ENCODE assay signal across 26 cellular contexts in genomic region chr2:39541011-39541930, GRCh38.
DNase-seq lines count a peak whose midpoint lies in the region; ATAC-seq and TF ChIP-seq lines count a peak whose summit lies in the region.
"Had no signal": no experiment of that assay in that cellular context is flagged by ENCODE, and none has a peak within 500 bp of the region (broad histone marks: within the 10 kb centered on the region; RNA-seq: fewer than 3 reads in every experiment).

No MANE protein-coding gene starts in this region.

- H3K27ac ChIP-seq in heart left ventricle (peak overlapping the region; percentile 62 to 88 (median 81)), mesodermal cell (ENCODE audit: low read depth, low read length, severe bottlenecking) (peak overlapping the region; percentile 50)
- H3K27ac ChIP-seq: GM23248, PC-9, tibial nerve had no signal

- H3K4me1 Mint-ChIP-seq in stimulated activated naive CD8-positive, alpha-beta T cell treated with anti-CD3 and anti-CD28 coated beads, Interleukin-15, amount 100 ng/mL, for 72 hours = peaks cover 19% of the 10 kb centered on the region
- H3K4me1 Mint-ChIP-seq: CD4-positive, alpha-beta memory T cell; naive B cell had no signal

- H3K9me3 Mint-ChIP-seq in stimulated activated naive CD8-positive, alpha-beta T cell treated with anti-CD3 and anti-CD28 coated beads, Interleukin-15, amount 100 ng/mL, for 72 hours = no peaks in the 10 kb centered on the region
- H3K9me3 Mint-ChIP-seq: activated naive CD8-positive, alpha-beta T cell treated with anti-CD3 and anti-CD28 coated beads, Interleukin-2, amount 10 ng/mL, durations not matched to agents 7 days and 5 days; CD4-positive, alpha-beta memory T cell; naive B cell had no signal

- H3K27ac Mint-ChIP-seq in stimulated activated naive CD8-positive, alpha-beta T cell treated with anti-CD3 and anti-CD28 coated beads, Interleukin-15, amount 100 ng/mL, for 72 hours = no peak overlapping the region
- H3K27ac Mint-ChIP-seq: activated naive CD8-positive, alpha-beta T cell treated with anti-CD3 and anti-CD28 coated beads, Interleukin-2, amount 10 ng/mL, durations not matched to agents 7 days and 5 days; activated T-helper 2 cell treated with anti-CD3 and anti-CD28 coated beads, Interferon-gamma antibody, Interleukin-2, Interleukin-4, amounts not matched to agents 10 μg/mL and 5 μg/mL and 100 μg/mL, durations not matched to agents 14 hours and 24 hours and 36 hours; CD4-positive, alpha-beta memory T cell had no signal

- no peak for TF ChIP-seq POLR2A in heart left ventricle (IDR thresholded peaks at IDR 0.05)

- 66 to 74% (median 68%) methylated on average over 9 of the region's 9 CpGs for WGBS in heart left ventricle, 4 donors
- WGBS in mesodermal cell (ENCODE audit: insufficient coverage in 2 of 2), 2 experiments = 92 to 98% methylated on average over 7 to 8 of the region's 9 CpGs

- no peaks in the 10 kb centered on the region for H3K27me3 Mint-ChIP-seq in stimulated activated naive CD8-positive, alpha-beta T cell treated with anti-CD3 and anti-CD28 coated beads, Interleukin-15, amount 100 ng/mL, for 72 hours

- H3K27me3 ChIP-seq in heart left ventricle = no peaks in the 10 kb centered on the region
- H3K27me3 ChIP-seq: tibial nerve had no signal

- H3K4me3 ChIP-seq in heart left ventricle = no peak overlapping the region
- H3K4me3 ChIP-seq in mesodermal cell (ENCODE audit: extremely low read depth, insufficient read depth, low read length, poor library complexity, severe bottlenecking) = no peak overlapping the region
- H3K4me3 ChIP-seq: GM23248, PC-9, tibial nerve had no signal

- no peaks in the 10 kb centered on the region for H3K36me3 ChIP-seq in heart left ventricle
- H3K36me3 ChIP-seq in mesodermal cell (ENCODE audit: control insufficient read depth, insufficient read depth, low read length) = no peaks in the 10 kb centered on the region

- no peak for TF ChIP-seq CTCF in heart left ventricle (IDR thresholded peaks at IDR 0.05)

- H3K4me1 ChIP-seq in heart left ventricle (peaks cover 0 to 33% (median 17%) of the 10 kb centered on the region in 12 donors), mesodermal cell (ENCODE audit: control insufficient read depth, insufficient read depth, low read length, poor library complexity, severe bottlenecking) (peaks cover 6% of the 10 kb centered on the region)
- H3K4me1 ChIP-seq: tibial nerve had no signal

- intact Hi-C loops in heart left ventricle (cut with DNase I) = no loop called here

- no peaks in the 10 kb centered on the region for H3K9me3 ChIP-seq in heart left ventricle
- no peaks in the 10 kb centered on the region for H3K9me3 ChIP-seq in mesodermal cell (ENCODE audit: control insufficient read depth, low read length)
- H3K9me3 ChIP-seq: tibial nerve had no signal

- H3K4me3 Mint-ChIP-seq in stimulated activated naive CD8-positive, alpha-beta T cell treated with anti-CD3 and anti-CD28 coated beads, Interleukin-15, amount 100 ng/mL, for 72 hours = no peak overlapping the region
- H3K4me3 Mint-ChIP-seq: activated naive CD8-positive, alpha-beta T cell treated with anti-CD3 and anti-CD28 coated beads, Interleukin-2, amount 10 ng/mL, durations not matched to agents 7 days and 5 days; CD4-positive, alpha-beta memory T cell; naive B cell had no signal

- DNase-seq in stimulated activated naive CD8-positive, alpha-beta T cell treated with anti-CD3 and anti-CD28 coated beads, Interleukin-15, Interleukin-2, amounts not matched to agents 100 U/mL and 50 U/mL, for 24 hours = no peak
- no peak for DNase-seq in stimulated activated naive CD8-positive, alpha-beta T cell treated with anti-CD3 and anti-CD28 coated beads, Interleukin-15, amount 100 ng/mL, for 72 hours
- DNase-seq in heart left ventricle (peak in 1 of 5 donors; percentile 19), GDM1 (lab: John Stamatoyannopoulos, UW) (no peak), DMS 273 treated with DMSO at 0.1 percent for 48 hours (lab: John Stamatoyannopoulos, UW) (no peak)
- DNase-seq: activated CD4-positive, alpha-beta T cell treated with anti-CD3 and anti-CD28 coated beads, Interleukin-2, amount 50 U/mL, for 48 hours; activated CD4-positive, CD25-positive, alpha-beta regulatory T cell; activated naive CD8-positive, alpha-beta T cell treated with anti-CD3 and anti-CD28 coated beads, Interleukin-2, amount 10 ng/mL, durations not matched to agents 7 days and 5 days; AML-193; CD4-positive, alpha-beta memory T cell; GM23248; Karpas-422; kidney glomerular epithelial cell; naive B cell; NCI-H146; NCI-H510A; occipital lobe; PC-9; SIG-M5; stimulated activated CD4-positive, alpha-beta T cell treated with anti-CD3 and anti-CD28 coated beads, Interleukin-4, amount 100 ng/mL, for 1 hour; stimulated activated naive CD4-positive, alpha-beta T cell treated with Interleukin-2 at 50 U/mL for 16 hours had no signal

- peak; percentile 30 for ATAC-seq in stimulated activated naive CD8-positive, alpha-beta T cell treated with anti-CD3 and anti-CD28 coated beads, Interleukin-15, Interleukin-2, amounts not matched to agents 100 U/mL and 50 U/mL, for 24 hours
- no peak for ATAC-seq in stimulated activated naive CD8-positive, alpha-beta T cell treated with anti-CD3 and anti-CD28 coated beads, Interleukin-15, amount 100 ng/mL, for 72 hours
- ATAC-seq in heart left ventricle (peak; percentile 91 to 96 (median 94)), HG03457 (IDR thresholded peaks at IDR 0.05; ENCODE audit: unreplicated experiment) (no peak), GM21367 (IDR thresholded peaks at IDR 0.05; ENCODE audit: unreplicated experiment) (no peak)

Comparison
In these comparisons a context has a peak if more than half of its experiments do, and no peak if none do; other contexts are left out.
1. ATAC-seq: peak in stimulated activated naive CD8-positive, alpha-beta T cell treated with anti-CD3 and anti-CD28 coated beads, Interleukin-15, Interleukin-2, amounts not matched to agents 100 U/mL and 50 U/mL, for 24 hours (single experiment) and heart left ventricle (4 of 4); none in stimulated activated naive CD8-positive, alpha-beta T cell treated with anti-CD3 and anti-CD28 coated beads, Interleukin-15, amount 100 ng/mL, for 72 hours (single experiment), HG03457 (single experiment) and GM21367 (single experiment).